Comparison of ENCODE assay signal across 1 cellular context in genomic region chr19:1263198-1263597, GRCh38.
TF ChIP-seq lines count a peak whose summit lies in the region.

No MANE protein-coding gene starts in this region.

TF ChIP-seq in IMR-90, 13 proteins besides CTCF, POLR2A, EP300 and RAD21:
- TF ChIP-seq USF2 (IDR thresholded peaks at IDR 0.05; ENCODE audit: low read depth, low read length) (no peak), BHLHE40 (IDR thresholded peaks at IDR 0.05; ENCODE audit: low read depth, low read length) (no peak), RFX5 (IDR thresholded peaks at IDR 0.05; ENCODE audit: low read depth, low read length) (no peak), MAZ (IDR thresholded peaks at IDR 0.05; ENCODE audit: borderline replicate concordance, low read depth, low read length) (no peak), SMC3 (IDR thresholded peaks at IDR 0.05; ENCODE audit: low read depth, low read length) (no peak), FOS (IDR thresholded peaks at IDR 0.05; ENCODE audit: low read depth, low read length) (no peak), RCOR1 (IDR thresholded peaks at IDR 0.05; ENCODE audit: insufficient replicate concordance, low read length) (no peak), CEBPB (IDR thresholded peaks at IDR 0.05; ENCODE audit: low read depth, low read length) (no peak), NFE2L2 (IDR thresholded peaks at IDR 0.05; ENCODE audit: low read depth, low read length) (no peak), MXI1 (IDR thresholded peaks at IDR 0.05; ENCODE audit: borderline replicate concordance, low read depth, low read length) (no peak), CHD1 (IDR thresholded peaks at IDR 0.05; ENCODE audit: low read depth, low read length) (no peak), MAFK (IDR thresholded peaks at IDR 0.05; ENCODE audit: low read depth, low read length) (no peak)
- TF ChIP-seq, protein P1, sequence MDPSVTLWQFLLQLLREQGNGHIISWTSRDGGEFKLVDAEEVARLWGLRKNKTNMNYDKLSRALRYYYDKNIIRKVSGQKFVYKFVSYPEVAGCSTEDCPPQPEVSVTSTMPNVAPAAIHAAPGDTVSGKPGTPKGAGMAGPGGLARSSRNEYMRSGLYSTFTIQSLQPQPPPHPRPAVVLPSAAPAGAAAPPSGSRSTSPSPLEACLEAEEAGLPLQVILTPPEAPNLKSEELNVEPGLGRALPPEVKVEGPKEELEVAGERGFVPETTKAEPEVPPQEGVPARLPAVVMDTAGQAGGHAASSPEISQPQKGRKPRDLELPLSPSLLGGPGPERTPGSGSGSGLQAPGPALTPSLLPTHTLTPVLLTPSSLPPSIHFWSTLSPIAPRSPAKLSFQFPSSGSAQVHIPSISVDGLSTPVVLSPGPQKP (IDR thresholded peaks at IDR 0.05; ENCODE audit: borderline replicate concordance, low read depth, low read length) = no peak
